21 cellular contexts compared by ENCODE assay signal in the genomic region with DNA sequence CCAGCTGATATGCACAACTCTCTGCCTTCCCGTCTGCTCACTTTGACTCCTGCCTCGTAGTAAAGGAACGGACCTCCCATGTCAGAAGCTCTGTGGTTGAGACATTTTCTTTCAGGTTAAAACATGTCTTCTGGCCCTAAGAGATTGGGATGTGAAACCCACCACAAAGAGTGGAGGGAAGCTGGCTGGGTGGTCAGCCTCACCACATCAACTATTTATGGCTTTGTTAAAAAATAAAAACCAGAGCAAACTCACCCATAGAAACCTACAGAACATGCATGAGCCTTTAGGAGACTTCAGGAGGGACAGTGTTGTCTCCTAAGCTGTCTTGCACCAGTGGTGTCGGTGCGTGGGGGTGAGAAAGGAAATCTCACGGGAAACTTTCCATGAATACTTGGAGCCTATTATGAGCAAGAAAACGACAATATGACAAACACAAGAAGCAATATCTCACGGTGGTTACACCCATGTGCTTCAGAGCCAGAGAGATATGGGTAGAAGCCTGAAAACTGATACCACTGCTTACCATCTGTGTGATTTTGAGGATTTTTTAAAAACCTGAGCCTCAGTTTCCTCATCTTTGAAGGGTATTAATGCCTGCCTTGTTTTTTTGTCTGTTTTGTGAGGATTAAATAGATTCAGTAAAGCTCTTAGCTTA.
DNase-seq lines count a peak whose midpoint lies in the region; ATAC-seq, FAIRE-seq and TF ChIP-seq lines count a peak whose summit lies in the region.
"Had no signal": no experiment of that assay in that cellular context is flagged by ENCODE, and none has a peak within 500 bp of the region (broad histone marks: within the 10 kb centered on the region; RNA-seq: fewer than 3 reads in every experiment).

No MANE protein-coding gene starts in this region.

- H3K36me3 Mint-ChIP-seq in stimulated activated memory B cell treated with anti-CD40 and anti-IgM and Interleukin-4, amounts not matched to agents 10 μg/mL and 1 μg/mL and 100 μg/mL, for 72 hours, result no peaks in the 10 kb centered on the region
- no peaks in the 10 kb centered on the region for H3K36me3 Mint-ChIP-seq in mesothelial cell of epicardium
- H3K36me3 Mint-ChIP-seq: T-cell had no signal

- ATAC-seq in HG03159 (IDR thresholded peaks at IDR 0.05; ENCODE audit: unreplicated experiment), result peak; percentile 42
- ATAC-seq in stimulated activated memory B cell treated with anti-CD40 and anti-IgM and Interleukin-4, amounts not matched to agents 10 μg/mL and 1 μg/mL and 100 μg/mL, for 72 hours, result peak; percentile 71
- no peak for ATAC-seq in GM21786 (IDR thresholded peaks at IDR 0.05; ENCODE audit: unreplicated experiment)
- ATAC-seq: Panc1, T-cell had no signal

- no peaks in the 10 kb centered on the region for H3K9me3 Mint-ChIP-seq in stimulated activated memory B cell treated with anti-CD40 and anti-IgM and Interleukin-4, amounts not matched to agents 10 μg/mL and 1 μg/mL and 100 μg/mL, for 72 hours
- H3K9me3 Mint-ChIP-seq in mesothelial cell of epicardium, result peaks cover 11% of the 10 kb centered on the region
- H3K9me3 Mint-ChIP-seq: activated CD4-positive, alpha-beta memory T cell treated with anti-CD3 and anti-CD28 coated beads, Interleukin-2, amount 10 ng/mL, durations not matched to agents 7 days and 5 days; T-cell had no signal

- H3K4me3 Mint-ChIP-seq in stimulated activated memory B cell treated with anti-CD40 and anti-IgM and Interleukin-4, amounts not matched to agents 10 μg/mL and 1 μg/mL and 100 μg/mL, for 72 hours, result no peak overlapping the region
- H3K4me3 Mint-ChIP-seq in mesothelial cell of epicardium, result no peak overlapping the region
- H3K4me3 Mint-ChIP-seq: activated CD4-positive, alpha-beta memory T cell treated with anti-CD3 and anti-CD28 coated beads, Interleukin-2, amount 10 ng/mL, durations not matched to agents 7 days and 5 days had no signal

- peak; percentile 92 for FAIRE-seq in GM19239 (lab: Jason Lieb, UNC)
- FAIRE-seq: G401.6 had no signal

- H3K27me3 Mint-ChIP-seq in stimulated activated memory B cell treated with anti-CD40 and anti-IgM and Interleukin-4, amounts not matched to agents 10 μg/mL and 1 μg/mL and 100 μg/mL, for 72 hours, result peaks cover 13% of the 10 kb centered on the region
- H3K27me3 Mint-ChIP-seq in mesothelial cell of epicardium (ENCODE audit: low read depth), result peaks cover 12% of the 10 kb centered on the region
- H3K27me3 Mint-ChIP-seq: activated CD4-positive, alpha-beta memory T cell treated with anti-CD3 and anti-CD28 coated beads, Interleukin-2, amount 10 ng/mL, durations not matched to agents 7 days and 5 days had no signal

- peaks cover 32% of the 10 kb centered on the region for H3K4me1 Mint-ChIP-seq in stimulated activated memory B cell treated with anti-CD40 and anti-IgM and Interleukin-4, amounts not matched to agents 10 μg/mL and 1 μg/mL and 100 μg/mL, for 72 hours
- H3K4me1 Mint-ChIP-seq in mesothelial cell of epicardium, result no peaks in the 10 kb centered on the region

- H3K27ac Mint-ChIP-seq in stimulated activated memory B cell treated with anti-CD40 and anti-IgM and Interleukin-4, amounts not matched to agents 10 μg/mL and 1 μg/mL and 100 μg/mL, for 72 hours, result peak overlapping the region; percentile 46
- no peak overlapping the region for H3K27ac Mint-ChIP-seq in mesothelial cell of epicardium
- H3K27ac Mint-ChIP-seq: activated CD4-positive, alpha-beta memory T cell treated with anti-CD3 and anti-CD28 coated beads, Interleukin-2, amount 10 ng/mL, durations not matched to agents 7 days and 5 days had no signal

- DNase-seq in NOMO-1 treated with DMSO at 0.1 percent for 48 hours (lab: John Stamatoyannopoulos, UW; ENCODE audit: unreplicated experiment), result peak; percentile 5
- no peak for DNase-seq in NOMO-1 (lab: John Stamatoyannopoulos, UW; ENCODE audit: unreplicated experiment in 2 of 2)
- no peak for DNase-seq in GM19239 (ENCODE audit: insufficient read length, low spot score)
- no peak for DNase-seq in mesothelial cell of epicardium (ENCODE audit: low spot score in 2 of 2, unreplicated experiment in 2 of 2)
- DNase-seq in DMS 273 treated with DMSO at 0.1 percent for 48 hours (lab: John Stamatoyannopoulos, UW), result no peak
- DNase-seq: 8988T; activated CD4-positive, alpha-beta memory T cell treated with anti-CD3 and anti-CD28 coated beads, Interleukin-2, amount 10 ng/mL, durations not matched to agents 7 days and 5 days; activated effector memory CD4-positive, alpha-beta T cell treated with anti-CD3 and anti-CD28 coated beads, Interleukin-2, amount 50 U/mL, for 16 hours; activated T-cell treated with anti-CD3 and anti-CD28 coated beads for 4 hours; DMS53; NCI-H2081; NCI-H446; NCI-H82; sigmoid colon; stomach; T-cell had no signal

- TF ChIP-seq CTCF in mesothelial cell of epicardium (IDR thresholded peaks at IDR 0.05; ENCODE audit: unreplicated experiment), result no peak
